Comparison of ENCODE assay signal across 8 cellular contexts in the genomic region with DNA sequence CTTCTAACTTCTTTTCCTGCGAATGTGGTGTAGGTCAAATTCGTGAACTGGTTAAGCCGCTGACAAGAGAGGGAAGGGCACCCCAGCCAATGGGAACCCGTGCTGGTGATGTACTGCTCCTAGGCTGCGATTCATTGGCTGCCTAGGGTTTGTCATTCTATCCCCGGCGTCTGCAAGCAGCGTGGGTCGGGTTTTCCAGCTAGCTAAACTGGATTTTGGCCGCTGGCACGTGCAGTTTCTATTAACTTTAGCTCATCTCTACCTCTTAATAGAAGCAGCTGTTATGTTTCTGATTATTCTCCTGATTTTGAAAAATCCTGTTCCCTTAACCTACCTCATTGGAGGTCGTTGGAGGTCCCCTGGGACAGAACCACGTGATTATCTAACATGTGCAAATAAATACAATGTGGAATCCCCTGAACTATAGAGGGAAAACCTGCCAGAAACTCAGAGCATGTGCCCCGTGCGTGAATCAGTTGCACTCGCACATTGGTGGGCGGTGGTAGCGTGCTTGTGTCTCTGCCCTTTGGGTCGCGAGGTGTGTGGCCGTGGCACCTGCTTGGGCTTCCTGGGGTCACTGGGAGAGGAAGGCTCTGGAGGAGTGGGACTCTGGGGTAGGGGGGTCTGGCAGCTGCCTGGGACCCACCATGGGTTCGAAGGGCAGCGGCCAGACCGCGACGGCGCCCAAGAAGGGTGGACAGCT. TPM values are rescaled to one million over a fixed set of nuclear protein-coding genes. Genes with fewer than 3 reads are reported as not detected.
DNase-seq lines count a peak whose midpoint lies in the region; ATAC-seq and TF ChIP-seq lines count a peak whose summit lies in the region.

No MANE protein-coding gene starts in this region.

- H3K27me3 ChIP-seq in right atrium auricular region (no peaks in the 10 kb centered on the region), prostate gland (replicated peaks; ENCODE audit: insufficient read depth) (no peaks in the 10 kb centered on the region)

- TF ChIP-seq CTCF in GM10266 (IDR thresholded peaks at IDR 0.05; ENCODE audit: control insufficient read depth, insufficient read depth, low read depth, missing control alignments) (no peak), right atrium auricular region (IDR thresholded peaks at IDR 0.05) (no peak), prostate gland (IDR thresholded peaks at IDR 0.05) (no peak)

- no peaks in the 10 kb centered on the region for H3K36me3 Mint-ChIP-seq in T-helper 17 cell (ENCODE audit: low read depth)

- ATAC-seq in HG02763 (IDR thresholded peaks at IDR 0.05; ENCODE audit: unreplicated experiment) = peak; percentile 53
- peak; percentile 75 for ATAC-seq in T-helper 17 cell

- peaks cover 0 to 31% of the 10 kb centered on the region in 2 donors for H3K4me1 ChIP-seq in right atrium auricular region
- H3K4me1 ChIP-seq in prostate gland (replicated peaks) = peaks cover 7% of the 10 kb centered on the region
- H3K4me1 ChIP-seq in urinary bladder (ENCODE audit: insufficient read depth) = peaks cover 3% of the 10 kb centered on the region

- H3K27ac Mint-ChIP-seq in T-helper 17 cell = peak overlapping the region; percentile 99

- H3K36me3 ChIP-seq in right atrium auricular region (no peaks in the 10 kb centered on the region), prostate gland (no peaks in the 10 kb centered on the region), urinary bladder (ENCODE audit: insufficient read depth) (no peaks in the 10 kb centered on the region)

- no peaks in the 10 kb centered on the region for H3K9me3 ChIP-seq in T-helper 17 cell (ENCODE audit: control insufficient read depth, low read length, poor library complexity, severe bottlenecking)
- H3K9me3 ChIP-seq in right atrium auricular region = no peaks in the 10 kb centered on the region
- H3K9me3 ChIP-seq in prostate gland = no peaks in the 10 kb centered on the region

- intact Hi-C loops in prostate gland (cut with DNase I) = loop anchor here (2.0 to 5.0 kb wide), 2 partner anchors 155 to 399 kb away; a partner anchor contains a TSS

- peaks cover 47% of the 10 kb centered on the region for H3K4me1 Mint-ChIP-seq in T-helper 17 cell

- H3K27ac ChIP-seq in angular gyrus (ENCODE audit: low read depth, low read length) (peak overlapping the region; percentile 99), right atrium auricular region (peak overlapping the region; percentile 99 to 100), prostate gland (peak overlapping the region; percentile 99), urinary bladder (ENCODE audit: low read depth) (peak overlapping the region; percentile 98)

- H3K27me3 Mint-ChIP-seq in T-helper 17 cell = no peaks in the 10 kb centered on the region

- peak overlapping the region; percentile 92 for H3K4me3 Mint-ChIP-seq in T-helper 17 cell

- H3K4me3 ChIP-seq in right atrium auricular region (peak overlapping the region; percentile 68 to 93), prostate gland (peak overlapping the region; percentile 90 to 95), urinary bladder (ENCODE audit: low read depth, low read length) (peak overlapping the region; percentile 99)

- under 1% methylated on average over 27 of the region's 27 CpGs for WGBS in prostate gland
- WGBS in urinary bladder = under 1% methylated on average over 27 of the region's 27 CpGs

- peak; percentile 88 for DNase-seq in GM10266 (ENCODE audit: extremely low spot score)
- DNase-seq in NCI-H1436 (lab: John Stamatoyannopoulos, UW) = peak; percentile 88
- DNase-seq in T-helper 17 cell = peak; percentile 64 to 72 (median 65)
- peak; percentile 97 for DNase-seq in right atrium auricular region (ENCODE audit: low spot score)
- DNase-seq in prostate gland (ENCODE audit: low spot score) = peak; percentile 98

- no peak for TF ChIP-seq POLR2A in prostate gland (IDR thresholded peaks at IDR 0.05)

RNA-seq across cellular contexts. Expression of a gene that starts 0.9 kb away (rescaled TPM):
- total RNA-seq in T-helper 17 cell (100 to 1,000 TPM in 1 of 2 donors, 10 to 100 TPM in 1; 67.2 to 111 TPM), right atrium auricular region (10 to 100 TPM; 37.0 to 42.4 TPM), prostate gland (10 to 100 TPM; 41.4 to 50.6 TPM), urinary bladder (75.9 TPM)
- 23.9 TPM for polyA plus RNA-seq in urinary bladder

Comparison
In these comparisons a context has a peak if more than half of its experiments do, and no peak if none do; other contexts are left out.
1. Peak in every context shown above with its lines: DNase-seq, ATAC-seq, H3K4me3 ChIP-seq and H3K27ac ChIP-seq.